In genomic region chr15:99307735-99308134, GRCh38 we compare ENCODE assay signal across 1 cellular context.
A peak's percentile ranks its signal among the peaks of the same experiment; 100 is the strongest.
TF ChIP-seq lines count a peak whose summit lies in the region.

No MANE protein-coding gene starts in this region.

TF ChIP-seq in HEK293, 187 proteins besides CTCF, POLR2A, EP300 and RAD21 (continued from another document):
- TF ChIP-seq PRDM6 (tag by site-specific recombination; IDR thresholded peaks at IDR 0.05) (peak; percentile 18; the same call in 1 of the 2 replicates), ZEB2 (tag by site-specific recombination; IDR thresholded peaks at IDR 0.05) (0 out of 2 replicates have a peak, but pooled peaks have one; percentile 50), ZNF175 (tag by site-specific recombination; IDR thresholded peaks at IDR 0.05) (no peak), HOXC10 (CRISPR knock-in tag; IDR thresholded peaks at IDR 0.05) (no peak), OVOL3 (tag by site-specific recombination; IDR thresholded peaks at IDR 0.05) (0 out of 2 replicates have a peak, but pooled peaks have one; percentile 11)
